12 cellular contexts compared by ENCODE assay signal in the genomic region with DNA sequence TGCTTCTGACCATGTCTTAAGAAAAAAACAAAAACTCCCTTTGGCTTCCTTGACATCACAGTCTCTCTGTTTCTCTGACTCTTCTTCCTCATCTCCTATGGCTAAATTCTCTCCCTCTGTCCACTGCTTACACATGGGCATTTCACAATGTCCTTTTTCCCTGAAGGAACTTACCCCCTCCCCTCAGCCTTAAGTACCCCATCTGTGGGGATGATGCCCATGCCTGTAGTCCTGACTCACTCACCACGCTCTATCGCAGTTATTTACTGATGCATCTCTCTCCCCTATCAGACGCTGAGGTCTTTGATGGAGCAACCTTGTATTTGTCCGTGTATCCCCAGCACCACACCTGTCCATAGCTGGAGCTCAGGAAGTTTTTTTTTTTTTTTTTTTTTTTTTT. TPM values are rescaled to one million over a fixed set of nuclear protein-coding genes. Genes with fewer than 3 reads are reported as not detected.
DNase-seq lines count a peak whose midpoint lies in the region; ATAC-seq, FAIRE-seq and TF ChIP-seq lines count a peak whose summit lies in the region.
"Had no signal": no experiment of that assay in that cellular context is flagged by ENCODE, and none has a peak within 500 bp of the region (broad histone marks: within the 10 kb centered on the region; RNA-seq: fewer than 3 reads in every experiment).

No MANE protein-coding gene starts in this region.

- H3K9me3 ChIP-seq in heart right ventricle (no peaks in the 10 kb centered on the region), body of pancreas (no peaks in the 10 kb centered on the region), lung (ENCODE audit: control insufficient read depth in 2 of 2, insufficient read depth in 1 of 2, low read length in 1 of 2) (no peaks in the 10 kb centered on the region), upper lobe of left lung (no peaks in the 10 kb centered on the region)
- H3K9me3 ChIP-seq: mucosa of descending colon had no signal

- H3K4me3 ChIP-seq in heart right ventricle (no peak overlapping the region), body of pancreas (no peak overlapping the region), lung (no peak overlapping the region), upper lobe of left lung (no peak overlapping the region)
- H3K4me3 ChIP-seq: mucosa of descending colon had no signal

- ATAC-seq in heart right ventricle: no peak
- ATAC-seq in left cardiac atrium: no peak
- no peak for ATAC-seq in body of pancreas
- ATAC-seq in lung (ENCODE audit: insufficient read depth, low FRiP score): no peak
- ATAC-seq in upper lobe of left lung (ENCODE audit: low FRiP score in 2 of 2): no peak
- no peak for ATAC-seq in HG03571 (IDR thresholded peaks at IDR 0.05; ENCODE audit: unreplicated experiment)

- TF ChIP-seq CTCF in heart right ventricle (IDR thresholded peaks at IDR 0.05) (no peak), body of pancreas (IDR thresholded peaks at IDR 0.05) (no peak), lung (IDR thresholded peaks at IDR 0.05; ENCODE audit: control extremely low read depth, extremely low read depth) (no peak), upper lobe of left lung (IDR thresholded peaks at IDR 0.05) (no peak)

- TF ChIP-seq EP300 in upper lobe of left lung (IDR thresholded peaks at IDR 0.05): no peak

- no peak for TF ChIP-seq POLR2A in body of pancreas (IDR thresholded peaks at IDR 0.05)
- TF ChIP-seq POLR2A in upper lobe of left lung (IDR thresholded peaks at IDR 0.05): no peak

- DNase-seq in heart right ventricle (no peak), left cardiac atrium (no peak), body of pancreas (no peak), lung (ENCODE audit: low spot score) (no peak), upper lobe of left lung (no peak), HTR-8/SVneo (ENCODE audit: insufficient read length, low spot score) (no peak), posterior vena cava (ENCODE audit: low spot score) (no peak)
- DNase-seq: activated gamma-delta T cell, erythroblast had no signal

- FAIRE-seq in HTR-8/SVneo (lab: Jason Lieb, UNC): no peak
- FAIRE-seq: GM18507 had no signal

- 66 to 67% methylated on average over 4 of the region's 4 CpGs for WGBS in heart right ventricle, 2 donors
- WGBS in body of pancreas, 2 donors: 66 to 67% methylated on average over 4 of the region's 4 CpGs
- WGBS in lung, 2 donors: 69 to 71% methylated on average over 4 of the region's 4 CpGs
- 72 to 78% methylated on average over 4 of the region's 4 CpGs for WGBS in upper lobe of left lung, 2 donors

- H3K27ac ChIP-seq in heart right ventricle: peak overlapping the region in 7 of 10 donors; percentile 87 to 95 (median 92)
- peak overlapping the region; percentile 57 to 99 (median 83) for H3K27ac ChIP-seq in body of pancreas
- H3K27ac ChIP-seq in lung (ENCODE audit: low read depth in 1 of 2, low read length in 1 of 2): peak overlapping the region; percentile 47 to 69
- H3K27ac ChIP-seq in upper lobe of left lung: peak overlapping the region in 3 of 4 donors; percentile 66 to 93 (median 93)

- H3K27me3 ChIP-seq in heart right ventricle (no peaks in the 10 kb centered on the region), body of pancreas (no peaks in the 10 kb centered on the region), lung (ENCODE audit: control insufficient read depth, insufficient read depth) (no peaks in the 10 kb centered on the region), upper lobe of left lung (no peaks in the 10 kb centered on the region)

- intact Hi-C loops in heart right ventricle (cut with DNase I) (no loop called here), left cardiac atrium (cut with DNase I) (no loop called here), body of pancreas (cut with DNase I) (no loop called here), posterior vena cava (cut with DNase I) (no loop called here)

- H3K4me1 ChIP-seq in heart right ventricle (peaks cover 56 to 100% (median 97%) of the 10 kb centered on the region in 9 donors), body of pancreas (peaks cover 97% of the 10 kb centered on the region), lung (ENCODE audit: control insufficient read depth in 2 of 2, insufficient read depth in 2 of 2, low read length in 2 of 2) (peaks cover 50 to 69% of the 10 kb centered on the region in 2 donors), upper lobe of left lung (peaks cover 96 to 100% (median 98%) of the 10 kb centered on the region in 4 donors)

- H3K36me3 ChIP-seq in heart right ventricle (peaks cover 0 to 32% (median 0%) of the 10 kb centered on the region in 9 donors), body of pancreas (replicated peaks in 1 of 2; ENCODE audit: insufficient read depth in 1 of 2, low read depth in 2 of 2) (no peaks in the 10 kb centered on the region), lung (ENCODE audit: control insufficient read depth in 2 of 2, insufficient read depth in 2 of 2, low read length in 2 of 2) (peaks cover 0 to 19% of the 10 kb centered on the region in 2 donors), upper lobe of left lung (peaks cover 0 to 8% (median 3%) of the 10 kb centered on the region in 4 donors)

RNA-seq across cellular contexts. Expression of a gene that starts 32.4 kb away (rescaled TPM):
- total RNA-seq in heart right ventricle (100 to 1,000 TPM; 129 to 291 (median 149) TPM), left cardiac atrium (100 to 1,000 TPM; 160 to 333 TPM), body of pancreas (100 to 1,000 TPM; 143 to 148 TPM), lung (100 to 1,000 TPM; 339 to 552 TPM), upper lobe of left lung (100 to 1,000 TPM; 162 to 636 (median 512) TPM), posterior vena cava (100 to 1,000 TPM; 661 to 878 TPM)
- polyA plus RNA-seq in heart right ventricle (100 to 1,000 TPM in 1 of 2 donors, 10 to 100 TPM in 1; 92.4 to 189 TPM), lung (100 to 1,000 TPM; 229 to 394 TPM)
